1 cellular context compared by ENCODE assay signal in genomic region chr2:217797661-217798069, GRCh38.
TF ChIP-seq lines count a peak whose summit lies in the region.

No MANE protein-coding gene starts in this region.

TF ChIP-seq in HepG2, 621 proteins besides CTCF, POLR2A, EP300 and RAD21 (continued from another document):
- TF ChIP-seq, protein P1, sequence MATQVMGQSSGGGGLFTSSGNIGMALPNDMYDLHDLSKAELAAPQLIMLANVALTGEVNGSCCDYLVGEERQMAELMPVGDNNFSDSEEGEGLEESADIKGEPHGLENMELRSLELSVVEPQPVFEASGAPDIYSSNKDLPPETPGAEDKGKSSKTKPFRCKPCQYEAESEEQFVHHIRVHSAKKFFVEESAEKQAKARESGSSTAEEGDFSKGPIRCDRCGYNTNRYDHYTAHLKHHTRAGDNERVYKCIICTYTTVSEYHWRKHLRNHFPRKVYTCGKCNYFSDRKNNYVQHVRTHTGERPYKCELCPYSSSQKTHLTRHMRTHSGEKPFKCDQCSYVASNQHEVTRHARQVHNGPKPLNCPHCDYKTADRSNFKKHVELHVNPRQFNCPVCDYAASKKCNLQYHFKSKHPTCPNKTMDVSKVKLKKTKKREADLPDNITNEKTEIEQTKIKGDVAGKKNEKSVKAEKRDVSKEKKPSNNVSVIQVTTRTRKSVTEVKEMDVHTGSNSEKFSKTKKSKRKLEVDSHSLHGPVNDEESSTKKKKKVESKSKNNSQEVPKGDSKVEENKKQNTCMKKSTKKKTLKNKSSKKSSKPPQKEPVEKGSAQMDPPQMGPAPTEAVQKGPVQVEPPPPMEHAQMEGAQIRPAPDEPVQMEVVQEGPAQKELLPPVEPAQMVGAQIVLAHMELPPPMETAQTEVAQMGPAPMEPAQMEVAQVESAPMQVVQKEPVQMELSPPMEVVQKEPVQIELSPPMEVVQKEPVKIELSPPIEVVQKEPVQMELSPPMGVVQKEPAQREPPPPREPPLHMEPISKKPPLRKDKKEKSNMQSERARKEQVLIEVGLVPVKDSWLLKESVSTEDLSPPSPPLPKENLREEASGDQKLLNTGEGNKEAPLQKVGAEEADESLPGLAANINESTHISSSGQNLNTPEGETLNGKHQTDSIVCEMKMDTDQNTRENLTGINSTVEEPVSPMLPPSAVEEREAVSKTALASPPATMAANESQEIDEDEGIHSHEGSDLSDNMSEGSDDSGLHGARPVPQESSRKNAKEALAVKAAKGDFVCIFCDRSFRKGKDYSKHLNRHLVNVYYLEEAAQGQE (IDR thresholded peaks at IDR 0.05; ENCODE audit: borderline replicate concordance in 1 of 2, low read depth in 1 of 2, low read length in 2 of 2), result peak in 1 of 2 experiments; percentile 77
- TF ChIP-seq NCOR1 (IDR thresholded peaks at IDR 0.05; ENCODE audit: borderline replicate concordance, low read length) (no peak), RARA (CRISPR knock-in tag; IDR thresholded peaks at IDR 0.05) (peak; percentile 53; the same call in 1 of the 2 replicates), MTERF4 (CRISPR knock-in tag; IDR thresholded peaks at IDR 0.05) (peak; percentile 3; the same call in 1 of the 2 replicates), KLF6 (CRISPR knock-in tag; IDR thresholded peaks at IDR 0.05) (no peak), ZNF619 (CRISPR knock-in tag; IDR thresholded peaks at IDR 0.05) (peak; percentile 73; the same call in 1 of the 2 replicates), MIER3 (CRISPR knock-in tag; IDR thresholded peaks at IDR 0.05; ENCODE audit: borderline replicate concordance) (no peak), ZNF709 (CRISPR knock-in tag; IDR thresholded peaks at IDR 0.05) (0 out of 2 replicates have a peak, but pooled peaks have one; percentile 33), SOX13 (IDR thresholded peaks at IDR 0.05) (0 out of 2 replicates have a peak, but pooled peaks have one; percentile 39), SOX13 (CRISPR knock-in tag; conservative IDR thresholded peaks at IDR 0.05 in 1 of 2, IDR thresholded peaks at IDR 0.05 in 1 of 2) (no peak), ZNF556 (CRISPR knock-in tag; IDR thresholded peaks at IDR 0.05; ENCODE audit: borderline replicate concordance) (no peak), ZNF446 (CRISPR knock-in tag; IDR thresholded peaks at IDR 0.05) (0 out of 2 replicates have a peak, but pooled peaks have one; percentile 40), EEA1 (CRISPR knock-in tag; IDR thresholded peaks at IDR 0.05; ENCODE audit: borderline replicate concordance) (no peak), AGO1 (IDR thresholded peaks at IDR 0.05; ENCODE audit: low read depth, low read length, poor library complexity, severe bottlenecking) (no peak), RFX5 (IDR thresholded peaks at IDR 0.05; ENCODE audit: low read depth, low read length) (0 out of 2 replicates have a peak, but pooled peaks have one; percentile 14), NR2F2 (IDR thresholded peaks at IDR 0.05; ENCODE audit: borderline replicate concordance, low read depth) (no peak), BRF2 (CRISPR knock-in tag; IDR thresholded peaks at IDR 0.05) (no peak)
- TF ChIP-seq, protein P2, sequence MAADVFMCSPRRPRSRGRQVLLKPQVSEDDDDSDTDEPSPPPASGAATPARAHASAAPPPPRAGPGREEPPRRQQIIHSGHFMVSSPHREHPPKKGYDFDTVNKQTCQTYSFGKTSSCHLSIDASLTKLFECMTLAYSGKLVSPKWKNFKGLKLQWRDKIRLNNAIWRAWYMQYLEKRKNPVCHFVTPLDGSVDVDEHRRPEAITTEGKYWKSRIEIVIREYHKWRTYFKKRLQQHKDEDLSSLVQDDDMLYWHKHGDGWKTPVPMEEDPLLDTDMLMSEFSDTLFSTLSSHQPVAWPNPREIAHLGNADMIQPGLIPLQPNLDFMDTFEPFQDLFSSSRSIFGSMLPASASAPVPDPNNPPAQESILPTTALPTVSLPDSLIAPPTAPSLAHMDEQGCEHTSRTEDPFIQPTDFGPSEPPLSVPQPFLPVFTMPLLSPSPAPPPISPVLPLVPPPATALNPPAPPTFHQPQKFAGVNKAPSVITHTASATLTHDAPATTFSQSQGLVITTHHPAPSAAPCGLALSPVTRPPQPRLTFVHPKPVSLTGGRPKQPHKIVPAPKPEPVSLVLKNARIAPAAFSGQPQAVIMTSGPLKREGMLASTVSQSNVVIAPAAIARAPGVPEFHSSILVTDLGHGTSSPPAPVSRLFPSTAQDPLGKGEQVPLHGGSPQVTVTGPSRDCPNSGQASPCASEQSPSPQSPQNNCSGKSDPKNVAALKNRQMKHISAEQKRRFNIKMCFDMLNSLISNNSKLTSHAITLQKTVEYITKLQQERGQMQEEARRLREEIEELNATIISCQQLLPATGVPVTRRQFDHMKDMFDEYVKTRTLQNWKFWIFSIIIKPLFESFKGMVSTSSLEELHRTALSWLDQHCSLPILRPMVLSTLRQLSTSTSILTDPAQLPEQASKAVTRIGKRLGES (CRISPR knock-in tag; IDR thresholded peaks at IDR 0.05; ENCODE audit: borderline replicate concordance), result no peak
- TF ChIP-seq, protein P3, sequence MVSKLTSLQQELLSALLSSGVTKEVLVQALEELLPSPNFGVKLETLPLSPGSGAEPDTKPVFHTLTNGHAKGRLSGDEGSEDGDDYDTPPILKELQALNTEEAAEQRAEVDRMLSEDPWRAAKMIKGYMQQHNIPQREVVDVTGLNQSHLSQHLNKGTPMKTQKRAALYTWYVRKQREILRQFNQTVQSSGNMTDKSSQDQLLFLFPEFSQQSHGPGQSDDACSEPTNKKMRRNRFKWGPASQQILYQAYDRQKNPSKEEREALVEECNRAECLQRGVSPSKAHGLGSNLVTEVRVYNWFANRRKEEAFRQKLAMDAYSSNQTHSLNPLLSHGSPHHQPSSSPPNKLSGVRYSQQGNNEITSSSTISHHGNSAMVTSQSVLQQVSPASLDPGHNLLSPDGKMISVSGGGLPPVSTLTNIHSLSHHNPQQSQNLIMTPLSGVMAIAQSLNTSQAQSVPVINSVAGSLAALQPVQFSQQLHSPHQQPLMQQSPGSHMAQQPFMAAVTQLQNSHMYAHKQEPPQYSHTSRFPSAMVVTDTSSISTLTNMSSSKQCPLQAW (CRISPR knock-in tag; IDR thresholded peaks at IDR 0.05), result peak; percentile 70
- TF ChIP-seq, protein P4, sequence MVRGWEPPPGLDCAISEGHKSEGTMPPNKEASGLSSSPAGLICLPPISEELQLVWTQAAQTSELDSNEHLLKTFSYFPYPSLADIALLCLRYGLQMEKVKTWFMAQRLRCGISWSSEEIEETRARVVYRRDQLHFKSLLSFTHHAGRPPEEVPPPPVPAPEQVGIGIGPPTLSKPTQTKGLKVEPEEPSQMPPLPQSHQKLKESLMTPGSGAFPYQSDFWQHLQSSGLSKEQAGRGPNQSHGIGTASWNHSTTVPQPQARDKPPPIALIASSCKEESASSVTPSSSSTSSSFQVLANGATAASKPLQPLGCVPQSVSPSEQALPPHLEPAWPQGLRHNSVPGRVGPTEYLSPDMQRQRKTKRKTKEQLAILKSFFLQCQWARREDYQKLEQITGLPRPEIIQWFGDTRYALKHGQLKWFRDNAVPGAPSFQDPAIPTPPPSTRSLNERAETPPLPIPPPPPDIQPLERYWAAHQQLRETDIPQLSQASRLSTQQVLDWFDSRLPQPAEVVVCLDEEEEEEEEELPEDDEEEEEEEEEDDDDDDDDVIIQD (CRISPR knock-in tag; IDR thresholded peaks at IDR 0.05; ENCODE audit: low read depth), result no peak
- TF ChIP-seq, protein P5, sequence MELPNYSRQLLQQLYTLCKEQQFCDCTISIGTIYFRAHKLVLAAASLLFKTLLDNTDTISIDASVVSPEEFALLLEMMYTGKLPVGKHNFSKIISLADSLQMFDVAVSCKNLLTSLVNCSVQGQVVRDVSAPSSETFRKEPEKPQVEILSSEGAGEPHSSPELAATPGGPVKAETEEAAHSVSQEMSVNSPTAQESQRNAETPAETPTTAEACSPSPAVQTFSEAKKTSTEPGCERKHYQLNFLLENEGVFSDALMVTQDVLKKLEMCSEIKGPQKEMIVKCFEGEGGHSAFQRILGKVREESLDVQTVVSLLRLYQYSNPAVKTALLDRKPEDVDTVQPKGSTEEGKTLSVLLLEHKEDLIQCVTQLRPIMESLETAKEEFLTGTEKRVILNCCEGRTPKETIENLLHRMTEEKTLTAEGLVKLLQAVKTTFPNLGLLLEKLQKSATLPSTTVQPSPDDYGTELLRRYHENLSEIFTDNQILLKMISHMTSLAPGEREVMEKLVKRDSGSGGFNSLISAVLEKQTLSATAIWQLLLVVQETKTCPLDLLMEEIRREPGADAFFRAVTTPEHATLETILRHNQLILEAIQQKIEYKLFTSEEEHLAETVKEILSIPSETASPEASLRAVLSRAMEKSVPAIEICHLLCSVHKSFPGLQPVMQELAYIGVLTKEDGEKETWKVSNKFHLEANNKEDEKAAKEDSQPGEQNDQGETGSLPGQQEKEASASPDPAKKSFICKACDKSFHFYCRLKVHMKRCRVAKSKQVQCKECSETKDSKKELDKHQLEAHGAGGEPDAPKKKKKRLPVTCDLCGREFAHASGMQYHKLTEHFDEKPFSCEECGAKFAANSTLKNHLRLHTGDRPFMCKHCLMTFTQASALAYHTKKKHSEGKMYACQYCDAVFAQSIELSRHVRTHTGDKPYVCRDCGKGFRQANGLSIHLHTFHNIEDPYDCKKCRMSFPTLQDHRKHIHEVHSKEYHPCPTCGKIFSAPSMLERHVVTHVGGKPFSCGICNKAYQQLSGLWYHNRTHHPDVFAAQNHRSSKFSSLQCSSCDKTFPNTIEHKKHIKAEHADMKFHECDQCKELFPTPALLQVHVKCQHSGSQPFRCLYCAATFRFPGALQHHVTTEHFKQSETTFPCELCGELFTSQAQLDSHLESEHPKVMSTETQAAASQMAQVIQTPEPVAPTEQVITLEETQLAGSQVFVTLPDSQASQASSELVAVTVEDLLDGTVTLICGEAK (IDR thresholded peaks at IDR 0.05), result no peak
- TF ChIP-seq, protein P5 (CRISPR knock-in tag; IDR thresholded peaks at IDR 0.05), result no peak
